Comparison of ENCODE assay signal across 8 cellular contexts in the genomic region with DNA sequence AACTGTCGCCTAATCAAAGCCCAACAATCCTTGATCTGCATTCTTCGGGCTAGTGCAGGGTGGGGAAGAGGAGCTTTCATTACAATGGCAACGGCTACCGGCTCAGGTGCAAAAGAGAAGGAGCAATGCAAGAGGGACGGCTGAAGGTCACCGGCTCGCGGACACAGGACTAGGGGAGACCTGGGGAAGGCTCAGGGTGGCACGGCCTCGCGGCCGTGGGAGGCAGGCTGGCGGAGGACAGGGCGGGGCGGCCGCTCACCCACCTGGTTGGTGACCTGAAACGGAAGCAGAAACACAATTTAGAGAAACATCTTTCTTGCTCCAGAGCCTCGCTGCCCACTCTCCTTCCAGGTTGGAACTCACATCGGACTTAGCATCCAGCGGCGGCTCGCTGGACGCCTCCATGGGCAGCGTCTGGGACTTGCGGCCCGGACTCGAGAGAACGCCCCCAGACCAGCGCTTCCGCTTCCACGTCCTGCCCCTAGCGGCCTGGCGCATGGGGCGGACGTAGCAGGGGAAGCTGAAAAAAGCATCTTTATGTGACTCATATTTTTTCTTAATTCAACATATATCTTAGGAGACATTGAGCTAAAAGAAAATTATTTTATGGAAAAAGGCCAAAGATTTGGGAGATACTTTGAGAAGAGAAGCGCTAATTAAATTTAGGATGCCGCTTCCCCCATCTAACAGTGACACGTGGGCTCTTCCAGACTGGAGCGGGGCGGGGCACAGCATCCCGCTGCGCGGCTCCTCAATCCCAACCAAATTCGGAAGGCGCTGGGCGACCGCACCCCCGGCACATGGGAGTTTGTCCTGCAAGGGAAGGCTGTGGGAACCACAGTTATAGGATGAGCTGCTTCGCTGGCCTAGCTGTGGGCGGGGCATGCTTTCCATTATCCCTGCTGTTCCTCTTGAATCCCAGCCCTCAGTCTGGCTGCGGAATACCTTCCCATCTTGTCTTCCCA. TPM values are rescaled to one million over a fixed set of nuclear protein-coding genes. Genes with fewer than 3 reads are reported as not detected.
DNase-seq lines count a peak whose midpoint lies in the region; ATAC-seq, FAIRE-seq and TF ChIP-seq lines count a peak whose summit lies in the region.

Gene COMMD6, minus strand, starts transcription at position 441 of the 965 bp plus-strand sequence. Its CDS starts 36 bp downstream, at position 405.

- dilution Hi-C loops in mammary epithelial cell (cut with HindIII; ENCODE audit: low sequenced_read_pairs) = no loop called here

- CTCF ChIA-PET in AG04450 (lab: Charles Lee) (interaction anchor here (0.7 to 2.1 kb wide), 14 partner anchors 10 to 172 kb away, joined by 3 to 27 read pairs (median 4); partner anchors contain the start of genes TBC1D4 and UCHL3), mammary epithelial cell (lab: Charles Lee; ENCODE audit: low non-redundant PET) (no interaction called here)

- peaks cover 4% of the 10 kb centered on the region; the same call in 1 of the 2 replicates for H3K9me3 ChIP-seq in AG04450 (ENCODE audit: control insufficient read depth, insufficient read depth, low read length)
- no peaks in the 10 kb centered on the region for H3K9me3 ChIP-seq in mammary epithelial cell (replicated peaks; ENCODE audit: insufficient read depth, low read length)
- no peaks in the 10 kb centered on the region; the same call in 1 of the 2 replicates for H3K9me3 ChIP-seq in iPS-20b (ENCODE audit: insufficient read depth, low read depth, low read length)
- no peaks in the 10 kb centered on the region for H3K9me3 ChIP-seq in small intestine (ENCODE audit: control insufficient read depth, low read depth)

- in situ Hi-C loops in mammary epithelial cell (cut with MboI; ENCODE audit: low sequenced_read_pairs in 2 of 2) = no loop called here

- H3K4me3 ChIP-seq in AG04450 (ENCODE audit: low read depth, low read length) = peak within 1 kb of the TSS; percentile 81
- H3K4me3 ChIP-seq in mammary epithelial cell (replicated peaks in 1 of 3; ENCODE audit: insufficient read depth in 1 of 3, low read depth in 2 of 3, low read length in 3 of 3) = peak within 1 kb of the TSS; percentile 62 to 93 (median 79)
- H3K4me3 ChIP-seq in iPS-20b (ENCODE audit: low read length) = peak within 1 kb of the TSS; percentile 91
- peak within 1 kb of the TSS; percentile 56 to 93 for H3K4me3 ChIP-seq in small intestine (ENCODE audit: low read depth in 1 of 2, low read length in 2 of 2)

- peak within 1 kb of the TSS; percentile 93 for H3K4me2 ChIP-seq in mammary epithelial cell (ENCODE audit: insufficient read depth, low read depth, low read length)

- H3K36me3 ChIP-seq in mammary epithelial cell (ENCODE audit: insufficient read depth, low read length) (peaks cover 11% of the 10 kb centered on the region), iPS-20b (ENCODE audit: insufficient read depth, low read depth, low read length) (peaks cover 26% of the 10 kb centered on the region; the same call in 1 of the 2 replicates), small intestine (ENCODE audit: control insufficient read depth in 2 of 2, insufficient read depth in 2 of 2, low read length in 2 of 2) (no peaks in the 10 kb centered on the region)

- H3K27me3 ChIP-seq in AG04450 (ENCODE audit: control insufficient read depth, insufficient read depth, low read length) (no peaks in the 10 kb centered on the region), mammary epithelial cell (ENCODE audit: insufficient read depth, low read length) (no peaks in the 10 kb centered on the region), iPS-20b (ENCODE audit: insufficient read depth, low read length) (no peaks in the 10 kb centered on the region), small intestine (ENCODE audit: control insufficient read depth in 2 of 2, insufficient read depth in 2 of 2, low read length in 2 of 2) (no peaks in the 10 kb centered on the region)

- TF ChIP-seq CTCF in AG04450 (IDR thresholded peaks at IDR 0.05; ENCODE audit: low read depth, low read length) (peak; percentile 58), VCaP (conservative IDR thresholded peaks at IDR 0.05) (no peak), mammary epithelial cell (conservative IDR thresholded peaks at IDR 0.05 in 1 of 2, IDR thresholded peaks at IDR 0.05 in 1 of 2; ENCODE audit: extremely low read depth in 1 of 2, insufficient read depth in 1 of 2, low read depth in 1 of 2, low read length in 2 of 2) (peak in 1 of 2 donors; percentile 26)

- 1% methylated on average over 35 of the region's 51 CpGs for WGBS in mammary epithelial cell (ENCODE audit: low coverage, missing lambda C conversion rate)
- 0 to 1% (median 0%) methylated on average over 51 of the region's 51 CpGs for WGBS in small intestine, 3 donors

- peaks cover 28% of the 10 kb centered on the region for H3K79me2 ChIP-seq in mammary epithelial cell (ENCODE audit: insufficient read depth, low read length)

- no peak for FAIRE-seq in small intestine (lab: Jason Lieb, UNC)

- intact Hi-C loops in mammary epithelial cell (cut with micrococcal nuclease) = loop anchor here (2.0 kb wide), 2 partner anchors 55 to 165 kb away; partner anchors contain the start of gene TBC1D4

- BruUV-seq in mammary epithelial cell (replicated peaks; lab: Mats Ljungman, UMichigan) = TSS peak; percentile 70

- no peaks in the 10 kb centered on the region for H4K20me1 ChIP-seq in mammary epithelial cell (ENCODE audit: insufficient read depth, low read length)

- H3K4me1 ChIP-seq in mammary epithelial cell (ENCODE audit: insufficient read depth, low read length) (peaks cover 17% of the 10 kb centered on the region), iPS-20b (ENCODE audit: insufficient read depth, low read length) (no peaks in the 10 kb centered on the region; the same call in 1 of the 2 replicates), small intestine (ENCODE audit: control insufficient read depth in 2 of 2, insufficient read depth in 1 of 2, low read depth in 1 of 2, low read length in 1 of 2) (peaks cover 0 to 7% of the 10 kb centered on the region in 2 donors)

- ATAC-seq in GM18861 (IDR thresholded peaks at IDR 0.05; ENCODE audit: unreplicated experiment) (peak; percentile 94), HG03095 (IDR thresholded peaks at IDR 0.05; ENCODE audit: unreplicated experiment) (peak; percentile 98)

- DNase-seq in AG04450 (ENCODE audit: low read depth, low spot score) = peak; percentile 96
- peak; percentile 92 for DNase-seq in NCI-H2171 (lab: John Stamatoyannopoulos, UW)
- peak; percentile 86 for DNase-seq in mammary epithelial cell
- DNase-seq in small intestine = peak; percentile 82

- H3K9ac ChIP-seq in mammary epithelial cell (ENCODE audit: insufficient read depth, low read length) = peak within 1 kb of the TSS; percentile 77
- H3K9ac ChIP-seq in iPS-20b (ENCODE audit: low read depth, low read length) = peak within 1 kb of the TSS; percentile 88

- peak within 1 kb of the TSS; percentile 89 for H2AFZ ChIP-seq in mammary epithelial cell (ENCODE audit: low read depth, low read length)

- POLR2A ChIA-PET in AG04450 (lab: Yijun Ruan, JAX) = interaction anchor here (0.5 to 2.3 kb wide), 13 partner anchors 11 to 1645 kb away, joined by 3 to 28 read pairs (median 3); partner anchors contain the start of genes TBC1D4 and UCHL3

- H3K27ac ChIP-seq in AG04450 (ENCODE audit: low read depth, low read length) (peak within 1 kb of the TSS; percentile 69), VCaP (peak within 1 kb of the TSS; percentile 85), mammary epithelial cell (ENCODE audit: insufficient read depth, low read depth, low read length) (peak within 1 kb of the TSS; percentile 81), iPS-20b (ENCODE audit: low read length) (peak within 1 kb of the TSS; percentile 81), small intestine (ENCODE audit: low read depth in 1 of 2, low read length in 1 of 2) (peak within 1 kb of the TSS; percentile 28 to 57)

RNA-seq across cellular contexts. Expression of gene COMMD6, which starts in this region (rescaled TPM):
- 236 and 351 TPM in 2 replicates for polyA plus RNA-seq in AG04450 (2011; rRNA removed)
- 41.1 and 46.8 TPM in 2 replicates for polyA minus RNA-seq in AG04450 (2011; rRNA and poly(A)+ RNA removed)
- 100 to 1,000 TPM in 1 of 2 donors, 10 to 100 TPM in 1; 27.3 to 115 TPM for total RNA-seq in mammary epithelial cell
- polyA plus RNA-seq in mammary epithelial cell = 53.0 TPM
- 7.2 TPM for polyA minus RNA-seq in mammary epithelial cell
- 100 to 1,000 TPM in 2 of 3 donors, 10 to 100 TPM in 1; 99.7 to 180 (median 137) TPM for polyA plus RNA-seq in small intestine

Comparison
In these comparisons a context has a peak if more than half of its experiments do, and no peak if none do; other contexts are left out.
1. Peak in every context shown above with its lines: DNase-seq, ATAC-seq, H3K4me3 ChIP-seq and H3K27ac ChIP-seq.